ENCODE assay signal across 8 cellular contexts in genomic region chrX:101931494-101932248, GRCh38. TPM values are rescaled to one million over a fixed set of nuclear protein-coding genes. Genes with fewer than 3 reads are reported as not detected.
DNase-seq lines count a peak whose midpoint lies in the region; ATAC-seq and TF ChIP-seq lines count a peak whose summit lies in the region.

TSS of gene ZMAT1 (minus strand) at chrX:101932027. CDS start at chrX:101932008, 19 bp downstream.

- no peaks in the 10 kb centered on the region for H3K27me3 ChIP-seq in HAP-1 (ENCODE audit: low read depth)
- no peaks in the 10 kb centered on the region for H3K27me3 ChIP-seq in MM.1S (replicated peaks; ENCODE audit: insufficient read depth, low read length)
- H3K27me3 ChIP-seq in thoracic aorta (replicated peaks; ENCODE audit: insufficient read depth) = no peaks in the 10 kb centered on the region

- no peaks in the 10 kb centered on the region for H4K20me1 ChIP-seq in MM.1S (ENCODE audit: insufficient read depth, low read length)

- in situ Hi-C loops in HAP-1 (cut with MboI; ENCODE audit: low sequenced_read_pairs) (no loop called here), SK-MEL-5 (cut with HindIII; ENCODE audit: low pct_unique_long_range_greater_than_20kb, low sequenced_read_pairs) (no loop called here)

- no peaks in the 10 kb centered on the region for H3K27me3 Mint-ChIP-seq in osteocyte (ENCODE audit: unreplicated experiment)

- no peaks in the 10 kb centered on the region for H3K9me2 ChIP-seq in MM.1S (replicated peaks; ENCODE audit: insufficient read depth, low read length)

- no peaks in the 10 kb centered on the region for H3F3A ChIP-seq in MM.1S (ENCODE audit: insufficient read depth, low read length)

- peak within 1 kb of the TSS; percentile 61 for H3K4me2 ChIP-seq in MM.1S (ENCODE audit: low read depth, low read length)

- H3K4me3 Mint-ChIP-seq in osteocyte (ENCODE audit: unreplicated experiment) = peak within 1 kb of the TSS; percentile 76

- no peaks in the 10 kb centered on the region for H3K36me3 ChIP-seq in HAP-1 (replicated peaks)
- H3K36me3 ChIP-seq in MM.1S (replicated peaks; ENCODE audit: insufficient read depth, low read length) = no peaks in the 10 kb centered on the region
- H3K36me3 ChIP-seq in thoracic aorta = no peaks in the 10 kb centered on the region

- TF ChIP-seq CTCF in MM.1S (IDR thresholded peaks at IDR 0.05; ENCODE audit: low read length) = no peak
- TF ChIP-seq CTCF in osteocyte (IDR thresholded peaks at IDR 0.05) = no peak
- no peak for TF ChIP-seq CTCF in thoracic aorta (IDR thresholded peaks at IDR 0.05)

- H3K27ac ChIP-seq in MM.1S (ENCODE audit: low read length) (peak within 1 kb of the TSS; percentile 80), thoracic aorta (peak within 1 kb of the TSS; percentile 94 to 97)

- no peaks in the 10 kb centered on the region for H3K36me3 Mint-ChIP-seq in osteocyte (ENCODE audit: unreplicated experiment)

- 0 out of 2 replicates have a peak, but pooled peaks cover 7% of the 10 kb centered on the region for H3K4me1 ChIP-seq in HAP-1
- H3K4me1 ChIP-seq in MM.1S (ENCODE audit: low read length) = no peaks in the 10 kb centered on the region
- no peaks in the 10 kb centered on the region for H3K4me1 ChIP-seq in thoracic aorta (ENCODE audit: control insufficient read depth in 1 of 2, low read depth in 2 of 2)

- H3K27ac Mint-ChIP-seq in osteocyte (ENCODE audit: unreplicated experiment) = peak within 1 kb of the TSS; percentile 74

- peaks cover 9% of the 10 kb centered on the region for H3K9me3 Mint-ChIP-seq in osteocyte (ENCODE audit: unreplicated experiment)

- H3K79me2 ChIP-seq in MM.1S (ENCODE audit: low read length) = no peaks in the 10 kb centered on the region

- H3K4me3 ChIP-seq in HAP-1 (peak within 1 kb of the TSS; percentile 44), MM.1S (ENCODE audit: low read length) (peak within 1 kb of the TSS; percentile 63), thoracic aorta (peak within 1 kb of the TSS; percentile 87)

- intact Hi-C loops in head of caudate nucleus (cut with DNase I) = no loop called here

- H2AFZ ChIP-seq in MM.1S (ENCODE audit: low read length) = peak within 1 kb of the TSS; percentile 72; the same call in 1 of the 2 replicates

- peak within 1 kb of the TSS; percentile 85 for H3K9ac ChIP-seq in MM.1S (ENCODE audit: low read length)

- DNase-seq in GDM1 (lab: John Stamatoyannopoulos, UW) = peak; percentile 90
- DNase-seq in HAP-1 (ENCODE audit: low spot score in 2 of 2) = peak; percentile 83 to 97
- DNase-seq in MM.1S = peak; percentile 92
- peak; percentile 92 for DNase-seq in SK-MEL-5 (ENCODE audit: low read depth, low spot score)
- DNase-seq in activated naive CD4-positive, alpha-beta T cell treated with anti-CD3 and anti-CD28 coated beads, Interleukin-2, amount 50 U/mL, for 16 hours = peak; percentile 93
- peak; percentile 81 to 96 (median 90) for DNase-seq in head of caudate nucleus
- DNase-seq in osteocyte (ENCODE audit: extremely low spot score, unreplicated experiment) = peak; percentile 94
- DNase-seq in thoracic aorta (ENCODE audit: low spot score) = peak; percentile 88

- peak; percentile 94 for ATAC-seq in thoracic aorta (ENCODE audit: insufficient number of reproducible peaks, low FRiP score, low read depth)

- H3K9me3 ChIP-seq in HAP-1 (peaks cover 3% of the 10 kb centered on the region), MM.1S (replicated peaks; ENCODE audit: insufficient read depth, low read length) (no peaks in the 10 kb centered on the region), thoracic aorta (no peaks in the 10 kb centered on the region)

- peaks cover 8% of the 10 kb centered on the region for H3K4me1 Mint-ChIP-seq in osteocyte (ENCODE audit: unreplicated experiment)

RNA-seq across cellular contexts. Expression of gene ZMAT1, which starts in this region (rescaled TPM):
- total RNA-seq in SK-MEL-5 (2014; rRNA removed; shearing (Covaris generic)) = 0.32 and 0.61 TPM in 2 replicates
- 0.20 and 0.37 TPM in 2 replicates for polyA plus RNA-seq in SK-MEL-5 (2015; cell fraction: cytosol; rRNA removed)
- 19.9 and 34.3 TPM in 2 replicates for polyA plus RNA-seq in SK-MEL-5 (2015; cell fraction: nucleus; rRNA removed)
- total RNA-seq in osteocyte = 4.6 and 4.9 TPM in 2 replicates
- total RNA-seq in thoracic aorta = 10 to 100 TPM; 14.9 to 15.2 TPM

Comparison
In these comparisons a context has a peak if more than half of its experiments do, and no peak if none do; other contexts are left out.
1. Peak in every context shown above with its lines: DNase-seq, ATAC-seq, H3K4me3 ChIP-seq and H3K27ac ChIP-seq.